Comparison of ENCODE assay signal across 29 cellular contexts in genomic region chr11:130639369-130639768, GRCh38.
"Had no signal": no experiment of that assay in that cellular context is flagged by ENCODE, and none has a peak within 500 bp of the region (broad histone marks: within the 10 kb centered on the region; RNA-seq: fewer than 3 reads in every experiment).

No MANE protein-coding gene starts in this region.

- H3K9me3 ChIP-seq: colonic mucosa, esophagus muscularis mucosa, gastroesophageal sphincter, neutrophil, pancreas, right lobe of liver, suprapubic skin, transverse colon, upper lobe of right lung, uterus had no signal

- H3K4me1 ChIP-seq: colonic mucosa, pancreas had no signal

- H3K36me3 ChIP-seq: colonic mucosa, esophagus muscularis mucosa, gastroesophageal sphincter, neutrophil, pancreas, right lobe of liver, suprapubic skin, transverse colon, upper lobe of right lung, uterus had no signal

- ATAC-seq: foreskin keratinocyte; gastroesophageal sphincter; left colon; naive thymus-derived CD8-positive, alpha-beta T cell; pancreas; stimulated activated naive CD8-positive, alpha-beta T cell treated with anti-CD3 and anti-CD28 coated beads, Interleukin-15, amount 100 ng/mL, for 72 hours; upper lobe of right lung had no signal

- H3K27me3 ChIP-seq: colonic mucosa, esophagus muscularis mucosa, foreskin keratinocyte, gastroesophageal sphincter, pancreas, right lobe of liver, suprapubic skin, transverse colon, upper lobe of right lung, uterus had no signal

- DNase-seq: colonic mucosa; effector memory CD4-positive, alpha-beta T cell; foreskin keratinocyte; hypothalamus; immature natural killer cell; islet precursor cell; kidney glomerular epithelial cell; left colon; mesendoderm; midbrain; naive thymus-derived CD8-positive, alpha-beta T cell; pancreas; retina; right lobe of liver; small intestine; stimulated activated CD4-positive, alpha-beta T cell treated with anti-CD3 and anti-CD28 coated beads, Interleukin-12 subunit alpha, Interleukin-12 subunit beta, amount 100 ng/mL, for 4 hours; stimulated activated CD4-positive, alpha-beta T cell treated with anti-CD3 and anti-CD28 coated beads, Interleukin-1b, Interleukin-23, amount 100 ng/mL, for 48 hours; stimulated activated CD4-positive, alpha-beta T cell treated with anti-CD3 and anti-CD28 coated beads, Interleukin-4, amount 100 ng/mL, for 1 hour; stimulated activated CD8-positive, alpha-beta memory T cell treated with anti-CD3 and anti-CD28 coated beads, Interleukin-4, amount 100 ng/mL, for 48 hours; stimulated activated naive CD4-positive, alpha-beta T cell; stimulated activated naive CD8-positive, alpha-beta T cell treated with anti-CD3 and anti-CD28 coated beads, Interleukin-15, amount 100 ng/mL, for 72 hours; transverse colon; upper lobe of right lung; uterus had no signal

- H3K27ac ChIP-seq: colonic mucosa, esophagus muscularis mucosa, foreskin keratinocyte, gastroesophageal sphincter, neutrophil, pancreas, right lobe of liver, suprapubic skin, transverse colon, upper lobe of right lung, uterus had no signal

- FAIRE-seq: endothelial cell of umbilical vein, pancreas, small intestine had no signal

- H3K4me3 ChIP-seq: colonic mucosa, esophagus muscularis mucosa, gastroesophageal sphincter, pancreas, right lobe of liver, suprapubic skin, transverse colon, upper lobe of right lung, uterus had no signal
